ENCODE assay signal across 8 cellular contexts in genomic region chr11:118929496-118930151, GRCh38.
DNase-seq lines count a peak whose midpoint lies in the region; ATAC-seq and TF ChIP-seq lines count a peak whose summit lies in the region.

No MANE protein-coding gene starts in this region.

- H3K4me3 ChIP-seq in choroid plexus epithelial cell (ENCODE audit: low read depth, low read length), result peak overlapping the region; percentile 78

- no peak for TF ChIP-seq CTCF in choroid plexus epithelial cell (conservative IDR thresholded peaks at IDR 0.05; ENCODE audit: low read depth, low read length)

- peak; percentile 74 to 79 for DNase-seq in NCI-H524 (lab: John Stamatoyannopoulos, UW)
- no peak for DNase-seq in NCI-H524 treated with DMSO at 0.1 percent for 48 hours (lab: John Stamatoyannopoulos, UW)
- DNase-seq in NCI-H345 (lab: John Stamatoyannopoulos, UW), result peak; percentile 84
- DNase-seq in activated CD4-positive, CD25-positive, alpha-beta regulatory T cell treated with anti-CD3 and anti-CD28 coated beads, Interleukin-2, amount 50 U/mL, for 72 hours, result peak; percentile 67
- DNase-seq in choroid plexus epithelial cell (ENCODE audit: low read depth), result peak; percentile 88
- DNase-seq in kidney tubule cell (ENCODE audit: low spot score), result peak; percentile 87
- DNase-seq in stimulated activated CD4-positive, alpha-beta T cell treated with anti-CD3 and anti-CD28 coated beads, Interleukin-15, amount 100 ng/mL, for 24 hours, result peak; percentile 83

- ATAC-seq in GM18909 (IDR thresholded peaks at IDR 0.05; ENCODE audit: poor library complexity, unreplicated experiment), result no peak
